16 cellular contexts compared by ENCODE assay signal in the genomic region with DNA sequence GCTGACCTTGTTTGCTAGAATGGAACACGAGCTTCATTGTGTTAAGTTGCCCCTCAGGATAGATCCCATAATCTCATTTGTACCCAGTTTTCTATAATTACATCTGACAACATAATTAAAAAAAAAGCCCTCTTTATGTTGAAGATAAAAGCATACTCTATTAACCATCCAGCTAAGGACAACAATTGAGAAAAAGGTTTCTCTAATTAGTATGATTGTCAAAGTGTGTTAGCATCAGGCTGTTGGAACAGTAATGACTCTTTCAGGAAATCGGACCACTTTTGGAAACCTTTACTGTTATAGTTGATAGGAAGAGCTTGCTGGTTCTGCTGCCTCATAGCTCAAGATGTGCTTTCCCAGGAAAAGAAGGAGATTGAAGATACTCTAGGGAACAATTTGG.
"Had no signal": no experiment of that assay in that cellular context is flagged by ENCODE, and none has a peak within 500 bp of the region (broad histone marks: within the 10 kb centered on the region; RNA-seq: fewer than 3 reads in every experiment).

No MANE protein-coding gene starts in this region.

- H3K9me3 Mint-ChIP-seq: activated CD4-positive, alpha-beta T cell treated with anti-CD3 and anti-CD28 coated beads, Interleukin-2, amount 10 ng/mL, durations not matched to agents 24 days and 14 days; neural crest cell; stimulated activated naive CD8-positive, alpha-beta T cell treated with anti-CD3 and anti-CD28 coated beads, Interleukin-15, Interleukin-2, amounts not matched to agents 100 ng/mL and 50 ng/mL, for 24 hours had no signal

- H3K4me1 Mint-ChIP-seq: activated CD4-positive, alpha-beta T cell treated with anti-CD3 and anti-CD28 coated beads, Interleukin-2, amount 10 ng/mL, durations not matched to agents 24 days and 14 days had no signal

- DNase-seq: activated CD4-positive, alpha-beta T cell treated with anti-CD3 and anti-CD28 coated beads, Interleukin-2, amount 10 ng/mL, durations not matched to agents 24 days and 14 days; activated CD4-positive, CD25-positive, alpha-beta regulatory T cell; activated CD8-positive, alpha-beta memory T cell treated with anti-CD3 and anti-CD28 coated beads, Interleukin-2, amount 50 U/mL, for 4 hours; activated CD8-positive, alpha-beta T cell treated with anti-CD3 and anti-CD28 coated beads, Interleukin-2, amount 10 ng/mL, durations not matched to agents 7 days and 5 days; activated gamma-delta T cell; activated T-cell treated with anti-CD3 and anti-CD28 coated beads, Interleukin-2, amount 50 U/mL, for 48 hours; amniotic stem cell; midbrain; sigmoid colon; spleen; trophoblast cell had no signal

- H3K27me3 ChIP-seq: gastroesophageal sphincter, sigmoid colon, spleen, suprapubic skin had no signal

- H3K4me3 Mint-ChIP-seq: activated CD4-positive, alpha-beta T cell treated with anti-CD3 and anti-CD28 coated beads, Interleukin-2, amount 10 ng/mL, durations not matched to agents 24 days and 14 days; activated CD8-positive, alpha-beta T cell treated with anti-CD3 and anti-CD28 coated beads, Interleukin-2, amount 10 ng/mL, durations not matched to agents 7 days and 5 days; activated naive CD8-positive, alpha-beta T cell; neural crest cell; stimulated activated naive CD8-positive, alpha-beta T cell treated with anti-CD3 and anti-CD28 coated beads, Interleukin-15, Interleukin-2, amounts not matched to agents 100 ng/mL and 50 ng/mL, for 24 hours had no signal

- H3K9me3 ChIP-seq: gastroesophageal sphincter, sigmoid colon, spleen, suprapubic skin had no signal

- H3K36me3 Mint-ChIP-seq: activated naive CD8-positive, alpha-beta T cell had no signal

- ATAC-seq: activated CD8-positive, alpha-beta T cell treated with anti-CD3 and anti-CD28 coated beads, Interleukin-2, amount 10 ng/mL, durations not matched to agents 7 days and 5 days; gastroesophageal sphincter had no signal

- H3K27ac Mint-ChIP-seq: activated CD4-positive, alpha-beta T cell treated with anti-CD3 and anti-CD28 coated beads, Interleukin-2, amount 10 ng/mL, durations not matched to agents 24 days and 14 days; activated CD8-positive, alpha-beta T cell treated with anti-CD3 and anti-CD28 coated beads, Interleukin-2, amount 10 ng/mL, durations not matched to agents 7 days and 5 days; activated naive CD8-positive, alpha-beta T cell; stimulated activated naive CD8-positive, alpha-beta T cell treated with anti-CD3 and anti-CD28 coated beads, Interleukin-15, Interleukin-2, amounts not matched to agents 100 ng/mL and 50 ng/mL, for 24 hours had no signal

- H3K27ac ChIP-seq: gastroesophageal sphincter, sigmoid colon, spleen, suprapubic skin had no signal
